Comparison of ENCODE assay signal across 21 cellular contexts in genomic region chr14:104928391-104929133, GRCh38. TPM values are rescaled to one million over a fixed set of nuclear protein-coding genes. Genes with fewer than 3 reads are reported as not detected.
"Had no signal": no experiment of that assay in that cellular context is flagged by ENCODE, and none has a peak within 500 bp of the region (broad histone marks: within the 10 kb centered on the region; RNA-seq: fewer than 3 reads in every experiment).

No MANE protein-coding gene starts in this region.

- DNase-seq: activated CD4-positive, alpha-beta T cell treated with anti-CD3 and anti-CD28 coated beads, Interleukin-2, amount 50 U/mL, for 4 hours; activated CD4-positive, CD25-positive, alpha-beta regulatory T cell treated with anti-CD3 and anti-CD28 coated beads, Interleukin-2, amount 50 U/mL, for 72 hours; activated gamma-delta T cell treated with Interleukin-2 at 50 U/mL for 16 hours; amniotic stem cell; caudate nucleus; colonic mucosa; hippocampal formation; kidney glomerular epithelial cell; mucosa of descending colon; naive thymus-derived CD8-positive, alpha-beta T cell; stimulated activated CD4-positive, alpha-beta T cell treated with anti-CD3 and anti-CD28 coated beads, Interleukin-15, amount 100 ng/mL, for 24 hours; stimulated activated CD4-positive, alpha-beta T cell treated with anti-CD3 and anti-CD28 coated beads, Interleukin-4, amount 100 ng/mL, for 1 hour; stimulated activated naive CD4-positive, alpha-beta T cell; tibial artery had no signal

- H3K27ac Mint-ChIP-seq: activated naive CD8-positive, alpha-beta T cell; naive thymus-derived CD8-positive, alpha-beta T cell; T-helper 2 cell treated with Interferon-gamma antibody and Interleukin-4, amounts not matched to agents 5 μg/mL and 100 μg/mL, for 36 hours had no signal

- H3K36me3 ChIP-seq: colonic mucosa, right atrium auricular region, tibial artery had no signal

- H3K36me3 Mint-ChIP-seq: activated naive CD8-positive, alpha-beta T cell; naive thymus-derived CD8-positive, alpha-beta T cell had no signal

- H3K27me3 Mint-ChIP-seq: activated naive CD8-positive, alpha-beta T cell had no signal

- H3K4me3 ChIP-seq: colonic mucosa, lung, mucosa of descending colon, right atrium auricular region, skin epidermis, tibial artery had no signal

- H3K4me3 Mint-ChIP-seq: activated naive CD8-positive, alpha-beta T cell; naive thymus-derived CD8-positive, alpha-beta T cell; T-helper 2 cell treated with Interferon-gamma antibody and Interleukin-4, amounts not matched to agents 5 μg/mL and 100 μg/mL, for 36 hours had no signal

- H3K27me3 ChIP-seq: right atrium auricular region had no signal

- ATAC-seq: esophagus mucosa; mucosa of descending colon; naive thymus-derived CD8-positive, alpha-beta T cell had no signal

- H3K9me3 Mint-ChIP-seq: naive thymus-derived CD8-positive, alpha-beta T cell had no signal

- H3K9me3 ChIP-seq: colonic mucosa, mucosa of descending colon, tibial artery had no signal

- H3K27ac ChIP-seq: colonic mucosa, right atrium auricular region, skin epidermis, tibial artery had no signal

RNA-seq across cellular contexts. Expression of gene PLD4, which starts 3.9 kb away (rescaled TPM):
- total RNA-seq: glomerular endothelial cell had no signal

RNA-seq across cellular contexts. Expression of gene AHNAK2, which starts 49.6 kb away (rescaled TPM):
- total RNA-seq: naive thymus-derived CD8-positive, alpha-beta T cell had no signal
- polyA plus RNA-seq: naive thymus-derived CD8-positive, alpha-beta T cell had no signal
